17 cellular contexts compared by ENCODE assay signal in genomic region chr3:129022114-129022994, GRCh38. TPM values are rescaled to one million over a fixed set of nuclear protein-coding genes. Genes with fewer than 3 reads are reported as not detected.
DNase-seq lines count a peak whose midpoint lies in the region; ATAC-seq, FAIRE-seq and TF ChIP-seq lines count a peak whose summit lies in the region.
"Had no signal": no experiment of that assay in that cellular context is flagged by ENCODE, and none has a peak within 500 bp of the region (broad histone marks: within the 10 kb centered on the region; RNA-seq: fewer than 3 reads in every experiment).

No MANE protein-coding gene starts in this region.

- POLR2A ChIA-PET in HEK293T (lab: Yijun Ruan, JAX) = no interaction called here

- no peak for FAIRE-seq in GM12892 (lab: Jason Lieb, UNC)
- FAIRE-seq: keratinocyte had no signal

- H3K4me3 ChIP-seq in colonic mucosa = no peak overlapping the region
- no peak overlapping the region for H3K4me3 ChIP-seq in gastrocnemius medialis
- H3K4me3 ChIP-seq: tibial artery had no signal

- H3K4me1 ChIP-seq in colonic mucosa (peaks cover 1% of the 10 kb centered on the region), gastrocnemius medialis (peaks cover 24 to 28% of the 10 kb centered on the region in 2 donors)

- H3K9ac ChIP-seq in colonic mucosa (ENCODE audit: low read depth in 2 of 2, low read length in 2 of 2) = no peak overlapping the region

- TF ChIP-seq CTCF in colonic mucosa (IDR thresholded peaks at IDR 0.05) (no peak), gastrocnemius medialis (IDR thresholded peaks at IDR 0.05 in 4 of 5, conservative IDR thresholded peaks at IDR 0.05 in 1 of 5) (no peak), GM20000 (IDR thresholded peaks at IDR 0.05; ENCODE audit: extremely low read depth, missing control alignments) (no peak)

- DNase-seq in HCEC 1CT (peak; percentile 63), colonic mucosa (peak; percentile 62), left colon (peak; percentile 58 to 63), gastrocnemius medialis (peak in 1 of 2 donors; percentile 49), HEK293T (ENCODE audit: extremely low spot score) (no peak), GM20000 (ENCODE audit: low spot score) (no peak), GM12892 (ENCODE audit: insufficient read length) (no peak)
- DNase-seq: amniotic stem cell, GF-D8, NCI-H1436 had no signal

- intact Hi-C loops in colonic mucosa (cut with DNase I) (loop anchor here (10.0 kb wide), 1 partner anchor 62 kb away; no protein-coding TSS in a partner anchor), left colon (cut with DNase I, micrococcal nuclease) (no loop called here), gastrocnemius medialis (cut with DNase I; ENCODE audit: low total_unique reads) (no loop called here)

- no peak for ATAC-seq in left colon
- no peak for ATAC-seq in gastrocnemius medialis
- ATAC-seq in HG03460 (IDR thresholded peaks at IDR 0.05; ENCODE audit: unreplicated experiment) = no peak

- in situ Hi-C loops in gastrocnemius medialis (cut with MboI; ENCODE audit: low sequenced_read_pairs in 4 of 4) = no loop called here

- TF ChIP-seq POLR2A in gastrocnemius medialis (IDR thresholded peaks at IDR 0.05) = no peak
- no peak for TF ChIP-seq POLR2A in GM12892 (IDR thresholded peaks at IDR 0.05; ENCODE audit: low read depth, low read length)

- H3K9me3 ChIP-seq in colonic mucosa (no peaks in the 10 kb centered on the region), gastrocnemius medialis (no peaks in the 10 kb centered on the region)
- H3K9me3 ChIP-seq: tibial artery had no signal

- H3K27ac ChIP-seq in colonic mucosa (no peak overlapping the region), gastrocnemius medialis (peak overlapping the region; percentile 44 to 62 (median 59))
- H3K27ac ChIP-seq: C4-2B, tibial artery had no signal

- no peaks in the 10 kb centered on the region for H3K27me3 ChIP-seq in colonic mucosa
- H3K27me3 ChIP-seq in gastrocnemius medialis = no peaks in the 10 kb centered on the region

- H3K36me3 ChIP-seq in colonic mucosa (no peaks in the 10 kb centered on the region), gastrocnemius medialis (no peaks in the 10 kb centered on the region)
- H3K36me3 ChIP-seq: tibial artery had no signal

- CTCF ChIA-PET in HEK293T (lab: Yijun Ruan, JAX) = interaction anchor here (0.7 kb wide), 1 partner anchor 225 kb away, joined by 3 read pairs; no protein-coding TSS in a partner anchor

TF ChIP-seq in HEK293T, 16 proteins besides CTCF, POLR2A, EP300 and RAD21:
- TF ChIP-seq FOXK2 (IDR thresholded peaks at IDR 0.05) = no peak
- TF ChIP-seq FOXA1 (IDR thresholded peaks at IDR 0.05) = no peak
- TF ChIP-seq PKNOX1 (IDR thresholded peaks at IDR 0.05) = no peak
- no peak for TF ChIP-seq NFRKB (IDR thresholded peaks at IDR 0.05)
- TF ChIP-seq CTBP1 (IDR thresholded peaks at IDR 0.05; ENCODE audit: borderline replicate concordance) = no peak
- no peak for TF ChIP-seq SP1 (IDR thresholded peaks at IDR 0.05)
- no peak for TF ChIP-seq SUZ12 (IDR thresholded peaks at IDR 0.05)
- TF ChIP-seq BHLHE40 (IDR thresholded peaks at IDR 0.05; ENCODE audit: borderline replicate concordance) = no peak
- no peak for TF ChIP-seq ELF4 (IDR thresholded peaks at IDR 0.05)
- TF ChIP-seq ARNT (IDR thresholded peaks at IDR 0.05) = no peak

RNA-seq across cellular contexts. Expression of gene EFCC1, which starts 21.2 kb away (rescaled TPM):
- total RNA-seq in colonic mucosa (1 to 10 TPM; 1.3 to 1.7 TPM), left colon (1 to 10 TPM; 1.7 to 3.7 TPM), gastrocnemius medialis (1 to 10 TPM in 1 of 4 donors, under 1 TPM in 3; 0.26 to 1.2 (median 0.45) TPM)
- not detected for polyA plus RNA-seq in GM12892 (2012; ENCODE audit: missing spikeins)
- total RNA-seq: T-helper 1 cell treated with Interleukin-12 subunit alpha and Interleukin-12 subunit beta and Interleukin-4 antibody, amounts not matched to agents 30 ng/mL and 1 ng/mL, for 36 hours had no signal
- polyA plus RNA-seq: keratinocyte had no signal

RNA-seq across cellular contexts. Expression of gene CFAP92, which starts 28.5 kb away (rescaled TPM):
- total RNA-seq in colonic mucosa (1 to 10 TPM in 1 of 2 donors, under 1 TPM in 1; 0.77 to 1.2 TPM), left colon (1 to 10 TPM; 2.1 to 2.9 TPM), gastrocnemius medialis (under 1 TPM in 3 of 4 donors, not detected in 1; 0.07 to 0.34 (median 0.20) TPM)
- not detected for polyA plus RNA-seq in GM12892 (2012; ENCODE audit: missing spikeins)
- total RNA-seq: T-helper 1 cell treated with Interleukin-12 subunit alpha and Interleukin-12 subunit beta and Interleukin-4 antibody, amounts not matched to agents 30 ng/mL and 1 ng/mL, for 36 hours had no signal

RNA-seq across cellular contexts. Expression of gene GP9, which starts 38.2 kb away (rescaled TPM):
- total RNA-seq in colonic mucosa (under 1 TPM in 1 of 2 donors, not detected in 1; 0.37 TPM), left colon (under 1 TPM; 0.39 to 0.55 TPM), gastrocnemius medialis (under 1 TPM in 1 of 4 donors, not detected in 3; 0.42 TPM)
- polyA plus RNA-seq in GM12892 (2012; ENCODE audit: missing spikeins) = not detected
- total RNA-seq: activated CD8-positive, alpha-beta memory T cell treated with anti-CD3 and anti-CD28 coated beads for 36 hours; pulmonary artery endothelial cell; T-helper 1 cell treated with Interleukin-12 subunit alpha and Interleukin-12 subunit beta and Interleukin-4 antibody, amounts not matched to agents 30 ng/mL and 1 ng/mL, for 36 hours had no signal
- polyA plus RNA-seq: keratinocyte had no signal

Comparison
In these comparisons a context has a peak if more than half of its experiments do, and no peak if none do; other contexts are left out.
1. DNase-seq: peak in HCEC 1CT (single experiment), colonic mucosa (single experiment) and left colon (2 of 2); none in HEK293T (single experiment), GM20000 (single experiment) and GM12892 (single experiment).